ENCODE assay signal across 8 cellular contexts in the genomic region with DNA sequence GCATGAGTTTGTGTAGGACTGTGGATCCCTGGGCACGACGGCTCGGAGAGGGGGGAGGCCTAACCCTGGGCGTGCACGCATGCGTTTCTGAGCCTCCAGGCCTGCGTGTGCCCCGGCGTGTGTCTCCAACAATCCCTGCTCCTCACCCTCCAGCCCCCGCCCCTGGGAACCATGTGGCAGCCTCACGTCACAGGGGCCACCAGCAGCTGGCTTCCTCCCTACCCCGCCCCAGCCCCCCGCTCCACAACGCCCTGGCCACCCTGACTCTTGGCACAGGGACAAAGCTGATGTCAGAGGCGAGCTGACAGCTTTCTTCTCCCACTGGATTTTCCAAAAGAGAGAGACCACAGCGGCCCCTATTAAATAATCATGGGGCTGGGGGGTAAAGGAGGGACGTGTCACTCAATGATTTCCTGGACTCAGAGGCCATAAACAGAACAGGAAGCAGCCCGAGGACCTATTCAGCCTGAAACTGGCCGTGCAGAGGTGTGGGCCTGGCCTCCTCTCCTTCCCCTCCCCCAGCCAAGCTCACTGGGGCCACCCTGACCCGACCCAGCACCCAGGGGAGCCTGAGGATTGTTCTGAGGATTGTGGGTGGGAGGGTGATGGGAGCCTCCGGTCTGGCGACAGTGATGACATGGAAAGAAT. TPM values are rescaled to one million over a fixed set of nuclear protein-coding genes. Genes with fewer than 3 reads are reported as not detected.
DNase-seq lines count a peak whose midpoint lies in the region; ATAC-seq and TF ChIP-seq lines count a peak whose summit lies in the region.

No MANE protein-coding gene starts in this region.

- H2BK15ac ChIP-seq in H9 (ENCODE audit: low read depth, low read length) = no peak overlapping the region

- H4K8ac ChIP-seq in H9 (replicated peaks; ENCODE audit: insufficient read length, low read depth, low read length) = no peak overlapping the region

- H3K14ac ChIP-seq in H9 (ENCODE audit: insufficient read depth, low read length) = no peak overlapping the region; the same call in 1 of the 2 replicates

- no peak overlapping the region for H3K4me2 ChIP-seq in H9 (ENCODE audit: insufficient read depth, insufficient read length, low read length)

- DNase-seq in GM20000 (ENCODE audit: low spot score) (peak; percentile 65), NCI-H82 treated with DMSO at 0.1 percent for 48 hours (lab: John Stamatoyannopoulos, UW; ENCODE audit: unreplicated experiment) (peak; percentile 23), fibroblast of pulmonary artery (ENCODE audit: low read depth) (peak; percentile 70), putamen (ENCODE audit: low spot score) (peak; percentile 58), 8988T (no peak), H9 (no peak), mesenteric fat pad (ENCODE audit: low spot score) (no peak)
- DNase-seq in stimulated activated naive CD8-positive, alpha-beta T cell treated with anti-CD3 and anti-CD28 coated beads, Interleukin-15, Interleukin-2, amounts not matched to agents 100 U/mL and 50 U/mL, for 24 hours = no peak

- H3K36me3 Mint-ChIP-seq in H9 (ENCODE audit: insufficient read depth in 1 of 3, low read depth in 3 of 3) = no peaks in the 10 kb centered on the region

- H3T11ph ChIP-seq in H9 (ENCODE audit: low read length) = no peak overlapping the region

- no peaks in the 10 kb centered on the region for H3K27me3 ChIP-seq in H9 (ENCODE audit: insufficient read depth, low read length)

- H3K9ac ChIP-seq in H9 (ENCODE audit: extremely low read depth, insufficient read length, low read length) = no peak overlapping the region

- no peak for TF ChIP-seq CTCF in GM20000 (IDR thresholded peaks at IDR 0.05; ENCODE audit: extremely low read depth, missing control alignments)
- no peak for TF ChIP-seq CTCF in fibroblast of pulmonary artery (IDR thresholded peaks at IDR 0.05; ENCODE audit: low read length, missing control alignments)
- TF ChIP-seq CTCF in H9 (conservative IDR thresholded peaks at IDR 0.05) = no peak

- no CpG with 5 or more reads among the region's 22 CpGs for WGBS in H9 (ENCODE audit: extremely low coverage, insufficient read length, low lambda C conversion rate)

- H3K56ac ChIP-seq in H9 (ENCODE audit: insufficient read length, low read depth, low read length) = no peak overlapping the region

- no peak overlapping the region; a peak in 1 of 5 replicates for H3K4me3 Mint-ChIP-seq in H9

- H3K27ac ChIP-seq in H9 (ENCODE audit: insufficient read length, low read depth, low read length) = no peak overlapping the region

- H3K18ac ChIP-seq in H9 (ENCODE audit: insufficient read length, low read depth, low read length) = no peak overlapping the region

- no peaks in the 10 kb centered on the region for H3K9me3 ChIP-seq in H9 (ENCODE audit: control insufficient read depth, low read depth, low read length)

- H4K20me1 ChIP-seq in H9 (ENCODE audit: control insufficient read depth, insufficient read depth, insufficient read length) = no peaks in the 10 kb centered on the region

- H2AFZ ChIP-seq in H9 (ENCODE audit: low read length) = no peak overlapping the region

- no peaks in the 10 kb centered on the region; a peak in 1 of 5 replicates for H3K9me3 Mint-ChIP-seq in H9

- H3K79me1 ChIP-seq in H9 (ENCODE audit: insufficient read depth, low read depth, low read length, poor library complexity, severe bottlenecking) = no peaks in the 10 kb centered on the region

- no peak for ATAC-seq in stimulated activated naive CD8-positive, alpha-beta T cell treated with anti-CD3 and anti-CD28 coated beads, Interleukin-15, Interleukin-2, amounts not matched to agents 100 U/mL and 50 U/mL, for 24 hours

- H2BK120ac ChIP-seq in H9 (ENCODE audit: low read depth, low read length, poor library complexity, severe bottlenecking) = no peak overlapping the region

- H3K4me1 Mint-ChIP-seq in H9 = peaks cover 21 to 33% of the 10 kb centered on the region in 2 experiments

- H3K23me2 ChIP-seq in H9 (ENCODE audit: insufficient read length, low read depth, low read length, poor library complexity, severe bottlenecking) = no peaks in the 10 kb centered on the region

- no peak overlapping the region for H2BK12ac ChIP-seq in H9 (ENCODE audit: insufficient read length, low read depth, low read length)

- H3K4ac ChIP-seq in H9 (ENCODE audit: low read depth, low read length) = no peak overlapping the region

- H3K4me1 ChIP-seq in H9 (ENCODE audit: insufficient read depth, low read length) = peaks cover 3% of the 10 kb centered on the region; the same call in 1 of the 2 replicates

- H4K91ac ChIP-seq in H9 (ENCODE audit: insufficient read length, low read depth, low read length) = no peak overlapping the region

- H3K79me2 ChIP-seq in H9 (ENCODE audit: insufficient read depth, low read length) = no peaks in the 10 kb centered on the region

- H2BK5ac ChIP-seq in H9 (ENCODE audit: insufficient read length, low read length) = no peak overlapping the region

- H3K27me3 Mint-ChIP-seq in H9 (ENCODE audit: low read depth) = peaks cover 7% of the 10 kb centered on the region

- no peak overlapping the region for H4K5ac ChIP-seq in H9 (ENCODE audit: insufficient read length, low read depth, low read length)

- no peak overlapping the region for H2AK5ac ChIP-seq in H9 (ENCODE audit: insufficient read length, low read length)

- no peak overlapping the region for H3K4me3 ChIP-seq in fibroblast of pulmonary artery (replicated peaks; ENCODE audit: low read depth, low read length)

- peak overlapping the region in 1 of 3 experiments; percentile 2; a peak in 1 of 7 replicates for H3K27ac Mint-ChIP-seq in H9

- H3K23ac ChIP-seq in H9 (ENCODE audit: insufficient read length, low read depth, low read length) = no peak overlapping the region

- no peak overlapping the region for H2BK20ac ChIP-seq in H9 (ENCODE audit: low read depth, low read length, poor library complexity, severe bottlenecking)

RNA-seq across cellular contexts. Expression of a gene that starts 6.8 kb away (rescaled TPM):
- 4.3 and 6.1 TPM in 2 replicates for total RNA-seq in H9 (2021)
- total RNA-seq in mesenteric fat pad = 34.8 TPM

RNA-seq across cellular contexts. Expression of a gene that starts 13.3 kb away (rescaled TPM):
- total RNA-seq in H9 (2021) (not detected in 2 replicates), mesenteric fat pad (8.0 TPM)

RNA-seq across cellular contexts. Expression of a gene that starts 36.0 kb away (rescaled TPM):
- total RNA-seq in H9 (2021) (8.8 and 11.0 TPM in 2 replicates), mesenteric fat pad (11.6 TPM)

Comparison
In these comparisons a context has a peak if more than half of its experiments do, and no peak if none do; other contexts are left out.
1. DNase-seq: peak in GM20000 (single experiment), NCI-H82 treated with DMSO at 0.1 percent for 48 hours (single experiment), fibroblast of pulmonary artery (single experiment) and putamen (single experiment); none in 8988T (single experiment), stimulated activated naive CD8-positive, alpha-beta T cell treated with anti-CD3 and anti-CD28 coated beads, Interleukin-15, Interleukin-2, amounts not matched to agents 100 U/mL and 50 U/mL, for 24 hours (single experiment), H9 (single experiment) and mesenteric fat pad (single experiment).